ENCODE assay signal across 1 cellular context in genomic region chr11:111841370-111842053, GRCh38.
TF ChIP-seq lines count a peak whose summit lies in the region.

No MANE protein-coding gene starts in this region.

TF ChIP-seq in GM12878, 131 proteins besides CTCF, POLR2A, EP300 and RAD21 (continued from another document):
- TF ChIP-seq MYB (IDR thresholded peaks at IDR 0.05; ENCODE audit: borderline replicate concordance, low read depth, low read length) (no peak), SKIL (IDR thresholded peaks at IDR 0.05; ENCODE audit: low read depth, poor library complexity, severe bottlenecking) (peak; percentile 13), SMC3 (IDR thresholded peaks at IDR 0.05; ENCODE audit: borderline replicate concordance, low read length) (peak; percentile 99), POU2F2 (IDR thresholded peaks at IDR 0.05; ENCODE audit: borderline replicate concordance, low read depth, low read length) (0 out of 3 replicates have a peak, but pooled peaks have one; percentile 45), SMARCA5 (IDR thresholded peaks at IDR 0.05) (0 out of 2 replicates have a peak, but pooled peaks have one; percentile 18), YY1 (IDR thresholded peaks at IDR 0.05; ENCODE audit: low read depth, low read length) (peak; percentile 73), BCL11A (IDR thresholded peaks at IDR 0.05; ENCODE audit: low read depth, low read length) (no peak), ZNF24 (IDR thresholded peaks at IDR 0.05) (no peak), RUNX3 (IDR thresholded peaks at IDR 0.05; ENCODE audit: low read length) (peak; percentile 25; the same call in 1 of the 2 replicates), MTA3 (IDR thresholded peaks at IDR 0.05; ENCODE audit: borderline replicate concordance, low read length) (no peak)
TF ChIP-seq in GM12878: peak in this region for 7.
